Comparison of ENCODE assay signal across 10 cellular contexts in genomic region chr10:84179059-84179710, GRCh38. TPM values are rescaled to one million over a fixed set of nuclear protein-coding genes. Genes with fewer than 3 reads are reported as not detected.
DNase-seq lines count a peak whose midpoint lies in the region; ATAC-seq and TF ChIP-seq lines count a peak whose summit lies in the region.
"Had no signal": no experiment of that assay in that cellular context is flagged by ENCODE, and none has a peak within 500 bp of the region (broad histone marks: within the 10 kb centered on the region; RNA-seq: fewer than 3 reads in every experiment).

No MANE protein-coding gene starts in this region.

- H2BK12ac ChIP-seq in H9 (ENCODE audit: insufficient read length, low read depth, low read length), result no peak overlapping the region

- H3K27ac ChIP-seq in mammary epithelial cell (ENCODE audit: insufficient read depth, low read depth, low read length), result peak overlapping the region; percentile 91
- no peak overlapping the region for H3K27ac ChIP-seq in H9 (ENCODE audit: insufficient read length, low read depth, low read length)
- H3K27ac ChIP-seq: cardiac muscle cell had no signal

- H3K9ac ChIP-seq in mammary epithelial cell (ENCODE audit: insufficient read depth, low read length), result peak overlapping the region; percentile 63
- no peak overlapping the region for H3K9ac ChIP-seq in H9 (ENCODE audit: extremely low read depth, insufficient read length, low read length)

- no peak overlapping the region for H3K23ac ChIP-seq in H9 (ENCODE audit: insufficient read length, low read depth, low read length)

- H3K4ac ChIP-seq in H9 (ENCODE audit: low read depth, low read length), result no peak overlapping the region

- H3K27ac Mint-ChIP-seq in natural killer cell treated with Interleukin-12 subunit alpha and Interleukin-12 subunit beta and Interleukin-15 and Interleukin-18, amount 100 ng/mL, for 72 hours, result no peak overlapping the region
- no peak overlapping the region for H3K27ac Mint-ChIP-seq in H9
- H3K27ac Mint-ChIP-seq in endothelial cell (ENCODE audit: unreplicated experiment), result no peak overlapping the region

- no peak overlapping the region for H2BK5ac ChIP-seq in H9 (ENCODE audit: insufficient read length, low read length)

- H3K23me2 ChIP-seq in H9 (ENCODE audit: insufficient read length, low read depth, low read length, poor library complexity, severe bottlenecking), result no peaks in the 10 kb centered on the region

- no peak overlapping the region for H2BK120ac ChIP-seq in H9 (ENCODE audit: low read depth, low read length, poor library complexity, severe bottlenecking)

- dilution Hi-C loops in mammary epithelial cell (cut with HindIII; ENCODE audit: low sequenced_read_pairs), result no loop called here

- DNase-seq in AG08395 (ENCODE audit: low spot score) (peak; percentile 81), GM12865 (ENCODE audit: low read depth) (peak; percentile 76), NCI-H146 (lab: John Stamatoyannopoulos, UW) (peak; percentile 67), mammary epithelial cell (peak; percentile 100), H9 (no peak), endothelial cell (ENCODE audit: low spot score) (no peak)
- no peak for DNase-seq in natural killer cell treated with Interleukin-12 subunit alpha and Interleukin-12 subunit beta and Interleukin-15 and Interleukin-18, amount 100 ng/mL, for 72 hours (ENCODE audit: low spot score)

- no peak overlapping the region for H3T11ph ChIP-seq in H9 (ENCODE audit: low read length)

- no peak overlapping the region for H2BK15ac ChIP-seq in H9 (ENCODE audit: low read depth, low read length)

- H3K4me2 ChIP-seq in mammary epithelial cell (ENCODE audit: insufficient read depth, low read depth, low read length) (peak overlapping the region; percentile 50), H9 (ENCODE audit: insufficient read depth, insufficient read length, low read length) (no peak overlapping the region)

- no peak overlapping the region for H4K8ac ChIP-seq in H9 (replicated peaks; ENCODE audit: insufficient read length, low read depth, low read length)

- H3K4me3 ChIP-seq in GM12865 (ENCODE audit: low read depth, low read length) (no peak overlapping the region), mammary epithelial cell (replicated peaks in 1 of 3; ENCODE audit: insufficient read depth in 1 of 3, low read depth in 2 of 3, low read length in 3 of 3) (no peak overlapping the region)
- H3K4me3 ChIP-seq: cardiac muscle cell had no signal

- in situ Hi-C loops in mammary epithelial cell (cut with MboI; ENCODE audit: low sequenced_read_pairs in 2 of 2), result no loop called here

- no peaks in the 10 kb centered on the region for H4K20me1 ChIP-seq in mammary epithelial cell (ENCODE audit: insufficient read depth, low read length)
- H4K20me1 ChIP-seq in H9 (ENCODE audit: control insufficient read depth, insufficient read depth, insufficient read length), result no peaks in the 10 kb centered on the region

- no peak overlapping the region for H4K5ac ChIP-seq in H9 (ENCODE audit: insufficient read length, low read depth, low read length)

- H3K9me3 Mint-ChIP-seq in natural killer cell treated with Interleukin-12 subunit alpha and Interleukin-12 subunit beta and Interleukin-15 and Interleukin-18, amount 100 ng/mL, for 72 hours, result no peaks in the 10 kb centered on the region
- H3K9me3 Mint-ChIP-seq in H9 (peaks cover 7 to 10% of the 10 kb centered on the region in 2 experiments; a peak in 4 of 5 replicates), endothelial cell (ENCODE audit: unreplicated experiment) (no peaks in the 10 kb centered on the region)

- H3K4me1 ChIP-seq in mammary epithelial cell (ENCODE audit: insufficient read depth, low read length) (peaks cover 21% of the 10 kb centered on the region), H9 (ENCODE audit: insufficient read depth, low read length) (peaks cover 3% of the 10 kb centered on the region; the same call in 1 of the 2 replicates)

- H3K36me3 Mint-ChIP-seq in natural killer cell treated with Interleukin-12 subunit alpha and Interleukin-12 subunit beta and Interleukin-15 and Interleukin-18, amount 100 ng/mL, for 72 hours, result no peaks in the 10 kb centered on the region
- peaks cover 0 to 8% (median 3%) of the 10 kb centered on the region in 3 experiments; a peak in 4 of 7 replicates for H3K36me3 Mint-ChIP-seq in H9 (ENCODE audit: insufficient read depth in 1 of 3, low read depth in 3 of 3)
- no peaks in the 10 kb centered on the region for H3K36me3 Mint-ChIP-seq in endothelial cell (ENCODE audit: low read depth, unreplicated experiment)

- H3K18ac ChIP-seq in H9 (ENCODE audit: insufficient read length, low read depth, low read length), result no peak overlapping the region

- H3K14ac ChIP-seq in H9 (ENCODE audit: insufficient read depth, low read length), result no peak overlapping the region; the same call in 1 of the 2 replicates

- no peak overlapping the region for H4K91ac ChIP-seq in H9 (ENCODE audit: insufficient read length, low read depth, low read length)

- no peak overlapping the region for H3K4me3 Mint-ChIP-seq in natural killer cell treated with Interleukin-12 subunit alpha and Interleukin-12 subunit beta and Interleukin-15 and Interleukin-18, amount 100 ng/mL, for 72 hours
- no peak overlapping the region for H3K4me3 Mint-ChIP-seq in H9
- no peak overlapping the region for H3K4me3 Mint-ChIP-seq in endothelial cell (ENCODE audit: unreplicated experiment)

- peak; percentile 97 for ATAC-seq in HG02571 (IDR thresholded peaks at IDR 0.05; ENCODE audit: unreplicated experiment)
- peak; percentile 31 to 47 for ATAC-seq in natural killer cell treated with Interleukin-12 subunit alpha and Interleukin-12 subunit beta and Interleukin-15 and Interleukin-18, amount 100 ng/mL, for 72 hours

- H2BK20ac ChIP-seq in H9 (ENCODE audit: low read depth, low read length, poor library complexity, severe bottlenecking), result no peak overlapping the region

- TF ChIP-seq CTCF in GM12865 (IDR thresholded peaks at IDR 0.05; ENCODE audit: insufficient read depth, low read depth, low read length, missing control alignments), result no peak
- no peak for TF ChIP-seq CTCF in mammary epithelial cell (conservative IDR thresholded peaks at IDR 0.05 in 1 of 2, IDR thresholded peaks at IDR 0.05 in 1 of 2; ENCODE audit: extremely low read depth in 1 of 2, insufficient read depth in 1 of 2, low read depth in 1 of 2, low read length in 2 of 2)
- TF ChIP-seq CTCF in H9 (conservative IDR thresholded peaks at IDR 0.05), result no peak
- no peak for TF ChIP-seq CTCF in endothelial cell (IDR thresholded peaks at IDR 0.05; ENCODE audit: unreplicated experiment)

- BruUV-seq in mammary epithelial cell (replicated peaks; lab: Mats Ljungman, UMichigan), result no TSS peak

- WGBS in mammary epithelial cell (ENCODE audit: low coverage, missing lambda C conversion rate), result 5% methylated on average over 11 of the region's 12 CpGs
- WGBS in H9 (ENCODE audit: extremely low coverage, insufficient read length, low lambda C conversion rate), result no CpG with 5 or more reads among the region's 12 CpGs

- H3K36me3 ChIP-seq in mammary epithelial cell (ENCODE audit: insufficient read depth, low read length), result no peaks in the 10 kb centered on the region
- H3K36me3 ChIP-seq: cardiac muscle cell had no signal

- no peaks in the 10 kb centered on the region for H3K27me3 Mint-ChIP-seq in natural killer cell treated with Interleukin-12 subunit alpha and Interleukin-12 subunit beta and Interleukin-15 and Interleukin-18, amount 100 ng/mL, for 72 hours
- H3K27me3 Mint-ChIP-seq in H9 (ENCODE audit: low read depth) (no peaks in the 10 kb centered on the region; the same call in 1 of the 2 replicates), endothelial cell (ENCODE audit: unreplicated experiment) (peaks cover 2% of the 10 kb centered on the region)

- H3K79me1 ChIP-seq in H9 (ENCODE audit: insufficient read depth, low read depth, low read length, poor library complexity, severe bottlenecking), result no peaks in the 10 kb centered on the region

- no peak overlapping the region for H2AK5ac ChIP-seq in H9 (ENCODE audit: insufficient read length, low read length)

- no peaks in the 10 kb centered on the region for H3K79me2 ChIP-seq in mammary epithelial cell (ENCODE audit: insufficient read depth, low read length)
- H3K79me2 ChIP-seq in H9 (ENCODE audit: insufficient read depth, low read length), result no peaks in the 10 kb centered on the region

- H3K56ac ChIP-seq in H9 (ENCODE audit: insufficient read length, low read depth, low read length), result no peak overlapping the region

- no peaks in the 10 kb centered on the region for H3K27me3 ChIP-seq in mammary epithelial cell (ENCODE audit: insufficient read depth, low read length)
- H3K27me3 ChIP-seq in H9 (ENCODE audit: insufficient read depth, low read length), result no peaks in the 10 kb centered on the region; the same call in 1 of the 2 replicates
- H3K27me3 ChIP-seq: cardiac muscle cell had no signal

- CTCF ChIA-PET in mammary epithelial cell (lab: Charles Lee; ENCODE audit: low non-redundant PET), result interaction anchor here (0.6 kb wide), 1 partner anchor 65 kb away, joined by 3 read pairs; no protein-coding TSS in a partner anchor

- peaks cover 6 to 7% of the 10 kb centered on the region in 2 donors for H3K4me1 Mint-ChIP-seq in natural killer cell treated with Interleukin-12 subunit alpha and Interleukin-12 subunit beta and Interleukin-15 and Interleukin-18, amount 100 ng/mL, for 72 hours (ENCODE audit: low read depth in 2 of 2)
- H3K4me1 Mint-ChIP-seq in H9 (no peaks in the 10 kb centered on the region), endothelial cell (ENCODE audit: unreplicated experiment) (peaks cover 3% of the 10 kb centered on the region)

- H3K9me3 ChIP-seq in mammary epithelial cell (replicated peaks; ENCODE audit: insufficient read depth, low read length) (no peaks in the 10 kb centered on the region), H9 (ENCODE audit: control insufficient read depth, low read depth, low read length) (no peaks in the 10 kb centered on the region)

- intact Hi-C loops in mammary epithelial cell (cut with micrococcal nuclease), result loop anchor here (1.0 to 2.0 kb wide), 3 partner anchors 15 to 40 kb away; partner anchors contain the start of genes CDHR1 and GHITM

- H2AFZ ChIP-seq in mammary epithelial cell (ENCODE audit: low read depth, low read length) (peak overlapping the region; percentile 60), H9 (ENCODE audit: low read length) (no peak overlapping the region)

RNA-seq across cellular contexts. Expression of gene GPR15LG, which starts 5.6 kb away (rescaled TPM):
- under 1 TPM in 1 of 2 donors, not detected in 1; 0.33 TPM for total RNA-seq in mammary epithelial cell
- polyA plus RNA-seq in mammary epithelial cell, result not detected
- polyA minus RNA-seq in mammary epithelial cell, result not detected
- not detected for total RNA-seq in natural killer cell treated with Interleukin-12 subunit alpha and Interleukin-12 subunit beta and Interleukin-15 and Interleukin-18, amount 100 ng/mL, for 72 hours
- not detected in 2 replicates for total RNA-seq in H9 (2021)
- total RNA-seq in endothelial cell (ENCODE audit: unreplicated experiment), result not detected
- total RNA-seq: cardiac muscle cell, H1 had no signal
- polyA plus RNA-seq: cardiac muscle cell, H1 had no signal

RNA-seq across cellular contexts. Expression of gene CDHR1, which starts 15.2 kb away (rescaled TPM):
- 10 to 100 TPM in 1 of 2 donors, 1 to 10 TPM in 1; 8.8 to 27.4 TPM for total RNA-seq in mammary epithelial cell
- 8.8 TPM for polyA plus RNA-seq in mammary epithelial cell
- 9.9 TPM for polyA minus RNA-seq in mammary epithelial cell
- total RNA-seq in natural killer cell treated with Interleukin-12 subunit alpha and Interleukin-12 subunit beta and Interleukin-15 and Interleukin-18, amount 100 ng/mL, for 72 hours, result 10 to 100 TPM in 1 of 2 donors, 1 to 10 TPM in 1; 3.3 to 10.2 TPM
- total RNA-seq in H9 (2021), result 6.4 and 6.6 TPM in 2 replicates
- total RNA-seq in endothelial cell (ENCODE audit: unreplicated experiment), result 1.3 TPM

RNA-seq across cellular contexts. Expression of gene GHITM, which starts 39.9 kb away (rescaled TPM):
- 100 to 1,000 TPM; 165 to 199 TPM for total RNA-seq in mammary epithelial cell
- 147 TPM for polyA plus RNA-seq in mammary epithelial cell
- 102 TPM for polyA minus RNA-seq in mammary epithelial cell
- total RNA-seq in natural killer cell treated with Interleukin-12 subunit alpha and Interleukin-12 subunit beta and Interleukin-15 and Interleukin-18, amount 100 ng/mL, for 72 hours, result 100 to 1,000 TPM; 121 to 157 TPM
- 95.2 and 95.6 TPM in 2 replicates for total RNA-seq in H9 (2021)
- total RNA-seq in endothelial cell (ENCODE audit: unreplicated experiment), result 97.8 TPM

RNA-seq across cellular contexts. Expression of gene LRIT2, which starts 46.2 kb away (rescaled TPM):
- total RNA-seq in mammary epithelial cell, result not detected
- polyA plus RNA-seq in mammary epithelial cell, result not detected
- not detected for polyA minus RNA-seq in mammary epithelial cell
- total RNA-seq in natural killer cell treated with Interleukin-12 subunit alpha and Interleukin-12 subunit beta and Interleukin-15 and Interleukin-18, amount 100 ng/mL, for 72 hours, result not detected
- not detected in 2 replicates for total RNA-seq in H9 (2021)
- not detected for total RNA-seq in endothelial cell (ENCODE audit: unreplicated experiment)
- total RNA-seq: cardiac muscle cell, H1 had no signal
- polyA plus RNA-seq: cardiac muscle cell, H1 had no signal

Comparison
In these comparisons a context has a peak if more than half of its experiments do, and no peak if none do; other contexts are left out.
1. DNase-seq: peak in AG08395 (single experiment), GM12865 (single experiment), NCI-H146 (single experiment) and mammary epithelial cell (single experiment); none in natural killer cell treated with Interleukin-12 subunit alpha and Interleukin-12 subunit beta and Interleukin-15 and Interleukin-18, amount 100 ng/mL, for 72 hours (single experiment), H9 (single experiment) and endothelial cell (single experiment).